1 cellular context compared by ENCODE assay signal in the genomic region with DNA sequence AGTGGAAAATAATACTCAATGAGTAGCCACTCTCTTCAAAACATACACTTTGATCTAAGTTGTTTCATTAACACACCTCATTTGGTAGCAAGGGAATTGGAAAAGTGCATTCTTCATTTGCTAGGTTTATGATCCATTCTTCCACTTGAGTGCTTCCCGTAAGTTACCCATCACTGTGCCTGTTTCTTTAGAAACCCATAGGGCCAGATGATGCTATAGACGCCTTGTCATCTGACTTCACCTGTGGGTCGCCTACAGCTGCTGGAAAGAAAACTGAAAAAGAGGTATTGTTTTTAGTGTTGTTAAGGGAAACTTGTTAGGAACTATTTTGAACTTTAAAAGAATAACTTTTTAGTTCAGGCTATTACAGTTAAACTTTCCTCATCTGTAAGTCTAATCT.
TF ChIP-seq lines count a peak whose summit lies in the region.

No MANE protein-coding gene starts in this region.

TF ChIP-seq in GM12878, 131 proteins besides CTCF, POLR2A, EP300 and RAD21 (continued from another document):
- TF ChIP-seq, protein P1, sequence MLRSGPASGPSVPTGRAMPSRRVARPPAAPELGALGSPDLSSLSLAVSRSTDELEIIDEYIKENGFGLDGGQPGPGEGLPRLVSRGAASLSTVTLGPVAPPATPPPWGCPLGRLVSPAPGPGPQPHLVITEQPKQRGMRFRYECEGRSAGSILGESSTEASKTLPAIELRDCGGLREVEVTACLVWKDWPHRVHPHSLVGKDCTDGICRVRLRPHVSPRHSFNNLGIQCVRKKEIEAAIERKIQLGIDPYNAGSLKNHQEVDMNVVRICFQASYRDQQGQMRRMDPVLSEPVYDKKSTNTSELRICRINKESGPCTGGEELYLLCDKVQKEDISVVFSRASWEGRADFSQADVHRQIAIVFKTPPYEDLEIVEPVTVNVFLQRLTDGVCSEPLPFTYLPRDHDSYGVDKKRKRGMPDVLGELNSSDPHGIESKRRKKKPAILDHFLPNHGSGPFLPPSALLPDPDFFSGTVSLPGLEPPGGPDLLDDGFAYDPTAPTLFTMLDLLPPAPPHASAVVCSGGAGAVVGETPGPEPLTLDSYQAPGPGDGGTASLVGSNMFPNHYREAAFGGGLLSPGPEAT (IDR thresholded peaks at IDR 0.05; ENCODE audit: low read depth) = no peak
